Comparison of ENCODE assay signal across 17 cellular contexts in genomic region chr1:225889743-225890142, GRCh38. TPM values are rescaled to one million over a fixed set of nuclear protein-coding genes. Genes with fewer than 3 reads are reported as not detected.
"Had no signal": no experiment of that assay in that cellular context is flagged by ENCODE, and none has a peak within 500 bp of the region (broad histone marks: within the 10 kb centered on the region; RNA-seq: fewer than 3 reads in every experiment).

No MANE protein-coding gene starts in this region.

- H3K27ac ChIP-seq: esophagus muscularis mucosa, upper lobe of right lung had no signal

- H3K9me3 ChIP-seq: esophagus muscularis mucosa, upper lobe of right lung had no signal

- H3K36me3 ChIP-seq: esophagus muscularis mucosa, upper lobe of right lung had no signal

- H3K36me3 Mint-ChIP-seq: activated CD8-positive, alpha-beta memory T cell treated with anti-CD3 and anti-CD28 coated beads, Interleukin-2, amount 10 ng/mL, durations not matched to agents 7 days and 5 days; activated naive CD8-positive, alpha-beta T cell had no signal

- H3K4me2 ChIP-seq: smooth muscle cell had no signal

- H3K4me3 Mint-ChIP-seq: activated CD8-positive, alpha-beta memory T cell treated with anti-CD3 and anti-CD28 coated beads, Interleukin-2, amount 10 ng/mL, durations not matched to agents 7 days and 5 days; activated naive CD8-positive, alpha-beta T cell; activated T-cell treated with anti-CD3 and anti-CD28 coated beads, Interleukin-2, amount 50 U/mL, for 24 hours; nephron progenitor cell had no signal

- H3K4me3 ChIP-seq: esophagus muscularis mucosa, smooth muscle cell, upper lobe of right lung had no signal

- H3K27ac Mint-ChIP-seq: activated CD8-positive, alpha-beta memory T cell treated with anti-CD3 and anti-CD28 coated beads, Interleukin-2, amount 10 ng/mL, durations not matched to agents 7 days and 5 days; activated naive CD8-positive, alpha-beta T cell; activated T-cell treated with anti-CD3 and anti-CD28 coated beads, Interleukin-2, amount 50 U/mL, for 24 hours; nephron progenitor cell had no signal

- H3K9me3 Mint-ChIP-seq: activated T-cell treated with anti-CD3 and anti-CD28 coated beads, Interleukin-2, amount 50 U/mL, for 24 hours; nephron progenitor cell had no signal

- DNase-seq: activated CD8-positive, alpha-beta memory T cell treated with anti-CD3 and anti-CD28 coated beads, Interleukin-2, amount 10 ng/mL, durations not matched to agents 7 days and 5 days; activated effector memory CD4-positive, alpha-beta T cell treated with anti-CD3 and anti-CD28 coated beads, Interleukin-2, amount 50 U/mL, for 16 hours; activated T-cell treated with anti-CD3 and anti-CD28 coated beads, Interleukin-2, amount 50 U/mL, for 24 hours; cerebellar nuclear complex; dermis blood vessel endothelial cell; hypothalamus; stimulated activated naive CD4-positive, alpha-beta T cell; upper lobe of right lung had no signal

- ATAC-seq: activated CD4-positive, CD25-positive, alpha-beta regulatory T cell treated with anti-CD3 and anti-CD28 coated beads, Interleukin-2, amount 50 U/mL, for 24 hours; activated CD8-positive, alpha-beta memory T cell treated with anti-CD3 and anti-CD28 coated beads, Interleukin-2, amount 10 ng/mL, durations not matched to agents 7 days and 5 days had no signal

- H3K27me3 ChIP-seq: upper lobe of right lung had no signal

- H3K4me1 ChIP-seq: esophagus muscularis mucosa, upper lobe of right lung had no signal

- H3K27me3 Mint-ChIP-seq: activated naive CD8-positive, alpha-beta T cell; activated T-cell treated with anti-CD3 and anti-CD28 coated beads, Interleukin-2, amount 50 U/mL, for 24 hours had no signal

- H3K4me1 Mint-ChIP-seq: activated CD8-positive, alpha-beta memory T cell treated with anti-CD3 and anti-CD28 coated beads, Interleukin-2, amount 10 ng/mL, durations not matched to agents 7 days and 5 days had no signal

RNA-seq across cellular contexts. Expression of gene LEFTY1, which starts 0.8 kb away (rescaled TPM):
- total RNA-seq: activated CD8-positive, alpha-beta memory T cell treated with anti-CD3 and anti-CD28 coated beads, Interleukin-2, amount 10 ng/mL, durations not matched to agents 7 days and 5 days; dermis blood vessel endothelial cell; fibroblast of villous mesenchyme; lung microvascular endothelial cell; smooth muscle cell; T-helper 2 cell treated with Interferon-gamma antibody and Interleukin-4, amounts not matched to agents 100 ng/mL and 5 ng/mL, for 36 hours had no signal
- polyA plus RNA-seq: smooth muscle cell had no signal

RNA-seq across cellular contexts. Expression of gene LEFTY2, which starts 51.3 kb away (rescaled TPM):
- total RNA-seq: activated CD8-positive, alpha-beta memory T cell treated with anti-CD3 and anti-CD28 coated beads, Interleukin-2, amount 10 ng/mL, durations not matched to agents 7 days and 5 days; lung microvascular endothelial cell; mononuclear cell; T-helper 2 cell treated with Interferon-gamma antibody and Interleukin-4, amounts not matched to agents 100 ng/mL and 5 ng/mL, for 36 hours had no signal
